9 cellular contexts compared by ENCODE assay signal in the genomic region with DNA sequence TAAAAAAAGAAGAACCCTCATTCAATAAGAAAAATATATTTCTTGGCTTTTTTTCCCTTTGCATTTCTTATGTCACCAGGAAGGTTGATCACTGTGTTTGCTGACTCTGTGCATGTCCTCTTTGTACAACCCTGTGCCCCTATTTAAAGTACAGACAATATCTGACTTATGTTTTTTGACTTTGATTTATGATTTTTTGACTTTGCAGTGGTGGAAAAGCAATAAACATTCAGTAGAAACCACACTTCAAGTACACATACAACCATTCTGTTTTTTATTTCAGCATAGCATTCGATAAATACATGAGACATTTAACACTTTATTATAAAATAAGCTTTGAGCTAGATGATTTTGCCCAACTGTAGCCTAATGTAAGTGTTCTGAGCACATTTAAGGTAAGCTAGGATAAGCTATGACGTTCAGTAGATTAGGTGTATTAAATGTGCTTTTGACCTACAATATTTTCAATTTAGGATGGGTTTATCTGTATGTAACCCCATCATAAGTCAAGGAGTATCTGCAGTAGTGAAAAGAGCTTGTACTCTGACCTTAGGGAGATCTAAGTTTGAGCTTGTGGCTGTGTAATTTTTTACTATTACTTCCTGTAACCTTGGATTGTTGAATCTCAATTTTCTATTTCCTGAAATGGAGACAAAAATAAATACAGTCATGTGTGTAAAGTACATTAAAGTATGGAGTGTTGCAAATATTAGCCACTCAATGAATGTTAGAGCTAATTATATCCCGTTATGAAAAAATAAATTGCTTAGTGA. TPM values are rescaled to one million over a fixed set of nuclear protein-coding genes. Genes with fewer than 3 reads are reported as not detected.
A peak's percentile ranks its signal among the peaks of the same experiment; 100 is the strongest.
DNase-seq lines count a peak whose midpoint lies in the region; ATAC-seq, FAIRE-seq and TF ChIP-seq lines count a peak whose summit lies in the region.
"Had no signal": no experiment of that assay in that cellular context is flagged by ENCODE, and none has a peak within 500 bp of the region (broad histone marks: within the 10 kb centered on the region; RNA-seq: fewer than 3 reads in every experiment).

No MANE protein-coding gene starts in this region.

- no peak for DNase-seq in A673 (ENCODE audit: low spot score)
- no peak for DNase-seq in HCT116 (ENCODE audit: low read depth, low spot score)
- no peak for DNase-seq in astrocyte (ENCODE audit: low read depth)
- no peak for DNase-seq in EL
- DNase-seq in NCI-H446 treated with DMSO at 0.1 percent for 48 hours (lab: John Stamatoyannopoulos, UW): no peak
- no peak for DNase-seq in head of caudate nucleus

- no peak for FAIRE-seq in astrocyte (lab: Jason Lieb, UNC)

- peaks cover 5% of the 10 kb centered on the region for H3K36me3 Mint-ChIP-seq in astrocyte (ENCODE audit: low read depth, unreplicated experiment)

- H3K79me2 ChIP-seq in HCT116 (ENCODE audit: insufficient read depth, low read length): no peaks in the 10 kb centered on the region
- H3K79me2 ChIP-seq in astrocyte (ENCODE audit: insufficient read depth, low read length): no peaks in the 10 kb centered on the region

- H3K27me3 ChIP-seq in A673 (replicated peaks; ENCODE audit: insufficient read depth, low read depth, low read length, poor library complexity): no peaks in the 10 kb centered on the region
- no peaks in the 10 kb centered on the region for H3K27me3 ChIP-seq in HCT116 (ENCODE audit: insufficient read depth, low read length)
- H3K27me3 ChIP-seq in astrocyte (ENCODE audit: insufficient read depth, low read length): no peaks in the 10 kb centered on the region
- no peaks in the 10 kb centered on the region for H3K27me3 ChIP-seq in mucosa of stomach (ENCODE audit: control insufficient read depth, insufficient read depth, low read length)

- no peak for TF ChIP-seq RAD21 in HCT116 (IDR thresholded peaks at IDR 0.05; ENCODE audit: low read depth)

- no peak for TF ChIP-seq POLR2A in HCT116 (IDR thresholded peaks at IDR 0.05; ENCODE audit: borderline replicate concordance, extremely low read depth, insufficient read depth, insufficient read length)

- H4K20me1 ChIP-seq in HCT116 (ENCODE audit: insufficient read depth) (no peaks in the 10 kb centered on the region), astrocyte (ENCODE audit: insufficient read depth, low read length) (no peaks in the 10 kb centered on the region)

- no peaks in the 10 kb centered on the region for H3K9me2 ChIP-seq in HCT116 (ENCODE audit: insufficient read depth)

- H3K4me3 Mint-ChIP-seq in astrocyte (ENCODE audit: unreplicated experiment): peak overlapping the region; percentile 87

- POLR2A ChIA-PET in A673 (lab: Charles Lee; ENCODE audit: low non-redundant PET) (interaction anchor here (0.7 kb wide), 1 partner anchor 140 kb away, joined by 3 read pairs; no protein-coding TSS in a partner anchor), HCT116 (lab: Charles Lee) (interaction anchor here (1.4 kb wide), 1 partner anchor 15 kb away, joined by 5 read pairs; no protein-coding TSS in a partner anchor)

- CTCF ChIA-PET in A673 (lab: Charles Lee) (interaction anchor here (1.2 to 1.7 kb wide), 2 partner anchors 194 to 199 kb away, joined by 3 to 5 read pairs; no protein-coding TSS in a partner anchor), HCT116 (lab: Charles Lee) (interaction anchor here (1.2 to 1.8 kb wide), 4 partner anchors 104 to 199 kb away, joined by 4 to 7 read pairs (median 6); no protein-coding TSS in a partner anchor)

- intact Hi-C loops in A673 (cut with micrococcal nuclease; ENCODE audit: unreplicated experiment): no loop called here
- intact Hi-C loops in HCT116 (cut with micrococcal nuclease): no loop called here
- intact Hi-C loops in head of caudate nucleus (cut with DNase I): no loop called here

- H2AFZ ChIP-seq in HCT116 (ENCODE audit: low read depth, low read length, poor library complexity, severe bottlenecking) (no peak overlapping the region), astrocyte (ENCODE audit: low read depth, low read length) (no peak overlapping the region)

- H3K27me3 Mint-ChIP-seq in astrocyte (ENCODE audit: low read depth, unreplicated experiment): no peaks in the 10 kb centered on the region

- H3K9ac ChIP-seq in HCT116 (ENCODE audit: low read length): no peak overlapping the region
- peak overlapping the region; percentile 84 for H3K9ac ChIP-seq in astrocyte (ENCODE audit: low read length)
- peak overlapping the region; percentile 94 for H3K9ac ChIP-seq in mucosa of stomach (ENCODE audit: low read length)

- H3K27ac ChIP-seq in A673 (ENCODE audit: low read depth, low read length, poor library complexity, severe bottlenecking): no peak overlapping the region
- H3K27ac ChIP-seq in HCT116 (ENCODE audit: low read depth, low read length): no peak overlapping the region
- no peak overlapping the region for H3K27ac ChIP-seq in astrocyte (ENCODE audit: low read depth, low read length)

- peak overlapping the region; percentile 55 for H3K4me3 ChIP-seq in A673 (ENCODE audit: low read depth, low read length, poor library complexity, severe bottlenecking)
- H3K4me3 ChIP-seq in HCT116 (replicated peaks in 1 of 2; ENCODE audit: low read depth in 1 of 2, low read length in 2 of 2): peak overlapping the region; percentile 63 to 69
- peak overlapping the region; percentile 90 for H3K4me3 ChIP-seq in astrocyte (ENCODE audit: insufficient read depth, low read depth, low read length)
- H3K4me3 ChIP-seq in mucosa of stomach (ENCODE audit: low read length): peak overlapping the region; percentile 83

- ATAC-seq in HCT116 (no peak), GM21737 (IDR thresholded peaks at IDR 0.05; ENCODE audit: unreplicated experiment) (no peak)

- H3K9me3 Mint-ChIP-seq in astrocyte (ENCODE audit: unreplicated experiment): no peaks in the 10 kb centered on the region

- H3K4me1 ChIP-seq in A673 (ENCODE audit: insufficient read depth, low read length, poor library complexity, severe bottlenecking): no peaks in the 10 kb centered on the region
- peaks cover 0 to 13% of the 10 kb centered on the region in 2 experiments; a peak in 2 of 4 replicates for H3K4me1 ChIP-seq in HCT116 (ENCODE audit: control insufficient read depth in 1 of 2, insufficient read depth in 2 of 2, low read length in 2 of 2)
- H3K4me1 ChIP-seq in astrocyte (ENCODE audit: insufficient read depth, low read length): no peaks in the 10 kb centered on the region
- no peaks in the 10 kb centered on the region for H3K4me1 ChIP-seq in mucosa of stomach (ENCODE audit: control insufficient read depth, insufficient read depth, low read length)

- no peaks in the 10 kb centered on the region for H3K36me3 ChIP-seq in A673 (ENCODE audit: insufficient read depth, low read length, poor library complexity, severe bottlenecking)
- no peaks in the 10 kb centered on the region for H3K36me3 ChIP-seq in HCT116 (ENCODE audit: control insufficient read depth in 1 of 2, insufficient read depth in 2 of 2, low read length in 2 of 2)
- H3K36me3 ChIP-seq in astrocyte (ENCODE audit: insufficient read depth, low read length): no peaks in the 10 kb centered on the region
- no peaks in the 10 kb centered on the region for H3K36me3 ChIP-seq in mucosa of stomach (ENCODE audit: control insufficient read depth, insufficient read depth, low read length)

- H3K4me1 Mint-ChIP-seq in astrocyte (ENCODE audit: low read depth, unreplicated experiment): peaks cover 5% of the 10 kb centered on the region

- no peaks in the 10 kb centered on the region for H3K9me3 ChIP-seq in A673 (ENCODE audit: low read depth, low read length, poor library complexity, severe bottlenecking)
- H3K9me3 ChIP-seq in HCT116 (ENCODE audit: control insufficient read depth in 1 of 2, insufficient read depth in 1 of 2, low read depth in 1 of 2, low read length in 2 of 2): no peaks in the 10 kb centered on the region
- no peaks in the 10 kb centered on the region for H3K9me3 ChIP-seq in astrocyte (ENCODE audit: insufficient read depth, low read depth, low read length)
- no peaks in the 10 kb centered on the region for H3K9me3 ChIP-seq in mucosa of stomach (ENCODE audit: control insufficient read depth, low read length)

- RAD21 ChIA-PET in HCT116 (lab: Charles Lee; ENCODE audit: low non-redundant PET in 1 of 2, low total read pairs in 2 of 2, uncharacterized antibody in 2 of 2, unreplicated experiment in 2 of 2): no interaction called here

- TF ChIP-seq CTCF in A673 (conservative IDR thresholded peaks at IDR 0.05; ENCODE audit: low read depth, low read length): no peak
- no peak for TF ChIP-seq CTCF in HCT116 (IDR thresholded peaks at IDR 0.05 in 2 of 3, conservative IDR thresholded peaks at IDR 0.05 in 1 of 3; ENCODE audit: borderline replicate concordance in 1 of 3, insufficient read depth in 1 of 3, low read depth in 2 of 3, low read length in 2 of 3)
- no peak for TF ChIP-seq CTCF in astrocyte (IDR thresholded peaks at IDR 0.05; ENCODE audit: insufficient read depth, low read depth, low read length)

- peak overlapping the region; percentile 82 for H3K4me2 ChIP-seq in HCT116 (ENCODE audit: low read length)
- peak overlapping the region; percentile 91 for H3K4me2 ChIP-seq in astrocyte (ENCODE audit: low read length)

- BruUV-seq in A673 (replicated peaks; lab: Mats Ljungman, UMichigan) (no TSS peak), HCT116 (replicated peaks; lab: Mats Ljungman, UMichigan) (no TSS peak)

- no peak overlapping the region for H3K27ac Mint-ChIP-seq in astrocyte (ENCODE audit: unreplicated experiment)

RNA-seq across cellular contexts. Expression of gene RNASEL, which starts 1.2 kb away (rescaled TPM):
- total RNA-seq in A673 (2021) (3.2 and 3.3 TPM in 2 replicates), HCT116 (2021; ENCODE audit: unreplicated experiment) (2.9 TPM), astrocyte (1.8 and 2.5 TPM in 2 replicates)
- 1.6 and 2.0 TPM in 2 replicates for polyA plus RNA-seq in HCT116 (2012)

RNA-seq across cellular contexts. Expression of gene RGS16, which starts 16.3 kb away (rescaled TPM):
- total RNA-seq in A673 (2021) (22.1 and 23.1 TPM in 2 replicates), HCT116 (2021; ENCODE audit: unreplicated experiment) (6.5 TPM), astrocyte (4.3 and 5.7 TPM in 2 replicates)
- polyA plus RNA-seq in HCT116 (2012): 7.0 and 7.9 TPM in 2 replicates
- total RNA-seq: M059J had no signal
